26 cellular contexts compared by ENCODE assay signal in genomic region chr19:5224480-5224879, GRCh38.
"Had no signal": no experiment of that assay in that cellular context is flagged by ENCODE, and none has a peak within 500 bp of the region (broad histone marks: within the 10 kb centered on the region; RNA-seq: fewer than 3 reads in every experiment).

No MANE protein-coding gene starts in this region.

- H3K4me3 ChIP-seq: dorsolateral prefrontal cortex, esophagus muscularis mucosa, lower lobe of right lung, pancreas, psoas muscle, skin epidermis, spleen, thoracic aorta, tibial nerve, upper lobe of left lung had no signal

- H3K9me3 Mint-ChIP-seq: naive thymus-derived CD8-positive, alpha-beta T cell; nephron progenitor cell; stimulated activated naive B cell treated with anti-CD40 and anti-IgM and Interleukin-4, amounts not matched to agents 10 μg/mL and 1 μg/mL and 100 μg/mL, for 72 hours; stimulated activated naive CD8-positive, alpha-beta T cell treated with anti-CD3 and anti-CD28 coated beads, Interleukin-15, Interleukin-2, amounts not matched to agents 100 ng/mL and 50 ng/mL, for 24 hours had no signal

- H3K27ac ChIP-seq: dorsolateral prefrontal cortex, epithelial cell of prostate, esophagus muscularis mucosa, foreskin keratinocyte, lower lobe of right lung, neutrophil, pancreas, psoas muscle, skin epidermis, spleen, thoracic aorta, tibial nerve, upper lobe of left lung had no signal

- H3K4me1 ChIP-seq: foreskin keratinocyte, lower lobe of right lung, pancreas, psoas muscle had no signal

- H3K27ac Mint-ChIP-seq: immature natural killer cell; nephron progenitor cell; stimulated activated naive B cell treated with anti-CD40 and anti-IgM and Interleukin-4, amounts not matched to agents 10 μg/mL and 1 μg/mL and 100 μg/mL, for 72 hours; stimulated activated naive CD8-positive, alpha-beta T cell treated with anti-CD3 and anti-CD28 coated beads, Interleukin-15, Interleukin-2, amounts not matched to agents 100 ng/mL and 50 ng/mL, for 24 hours had no signal

- H3K36me3 ChIP-seq: neutrophil had no signal

- H3K4me3 Mint-ChIP-seq: immature natural killer cell; naive thymus-derived CD8-positive, alpha-beta T cell; nephron progenitor cell; stimulated activated naive B cell treated with anti-CD40 and anti-IgM and Interleukin-4, amounts not matched to agents 10 μg/mL and 1 μg/mL and 100 μg/mL, for 72 hours; stimulated activated naive CD8-positive, alpha-beta T cell treated with anti-CD3 and anti-CD28 coated beads, Interleukin-15, Interleukin-2, amounts not matched to agents 100 ng/mL and 50 ng/mL, for 24 hours had no signal

- ATAC-seq: foreskin keratinocyte; left colon; left ventricle myocardium superior; lower lobe of right lung; naive thymus-derived CD8-positive, alpha-beta T cell; pancreas; psoas muscle; right cardiac atrium; stimulated activated naive B cell treated with anti-CD40 and anti-IgM and Interleukin-4, amounts not matched to agents 10 μg/mL and 1 μg/mL and 100 μg/mL, for 72 hours had no signal

- H3K27me3 ChIP-seq: dorsolateral prefrontal cortex, esophagus muscularis mucosa, pancreas, tibial nerve, upper lobe of left lung had no signal

- H3K4me1 Mint-ChIP-seq: immature natural killer cell, nephron progenitor cell had no signal

- H3K9me3 ChIP-seq: esophagus muscularis mucosa, lower lobe of right lung, neutrophil, pancreas, psoas muscle, spleen, thoracic aorta, tibial nerve, upper lobe of left lung had no signal

- H3K36me3 Mint-ChIP-seq: immature natural killer cell; naive thymus-derived CD8-positive, alpha-beta T cell; stimulated activated naive B cell treated with anti-CD40 and anti-IgM and Interleukin-4, amounts not matched to agents 10 μg/mL and 1 μg/mL and 100 μg/mL, for 72 hours had no signal

- DNase-seq: dorsolateral prefrontal cortex; effector CD4-positive, alpha-beta T cell; foreskin keratinocyte; hypothalamus; immature natural killer cell; islet precursor cell; kidney glomerular epithelial cell; left colon; left ventricle myocardium superior; lower lobe of right lung; naive thymus-derived CD8-positive, alpha-beta T cell; nephron progenitor cell; psoas muscle; spleen; stimulated activated CD4-positive, alpha-beta T cell treated with anti-CD3 and anti-CD28 coated beads, Interleukin-4, amount 100 ng/mL, for 4 hours; stimulated activated naive B cell treated with anti-CD40 and anti-IgM and Interleukin-4, amounts not matched to agents 10 μg/mL and 1 μg/mL and 100 μg/mL, for 72 hours; upper lobe of left lung had no signal
